In genomic region chr3:72175305-72175858, GRCh38 we compare ENCODE assay signal across 25 cellular contexts.
"Had no signal": no experiment of that assay in that cellular context is flagged by ENCODE, and none has a peak within 500 bp of the region (broad histone marks: within the 10 kb centered on the region; RNA-seq: fewer than 3 reads in every experiment).

No MANE protein-coding gene starts in this region.

- H3K9me3 ChIP-seq: ascending aorta, left ventricle myocardium inferior, right lobe of liver had no signal

- H3K27ac ChIP-seq: brain microvascular endothelial cell, hepatocyte, left ventricle myocardium inferior, neural progenitor cell, right lobe of liver had no signal

- H2AFZ ChIP-seq: hepatocyte, neural progenitor cell had no signal

- H3K4me2 ChIP-seq: hepatocyte, neural progenitor cell had no signal

- FAIRE-seq: endothelial cell of umbilical vein, frontal cortex had no signal

- H3K27me3 ChIP-seq: ascending aorta, brain microvascular endothelial cell, hepatocyte, neural progenitor cell, right lobe of liver had no signal

- H3K36me3 ChIP-seq: ascending aorta, brain microvascular endothelial cell, left ventricle myocardium inferior, neural progenitor cell had no signal

- H3K79me2 ChIP-seq: hepatocyte had no signal

- H3K4me3 ChIP-seq: ascending aorta, hepatocyte, left ventricle myocardium inferior, neural progenitor cell, right lobe of liver, skin epidermis had no signal

- DNase-seq: activated CD4-positive, alpha-beta memory T cell treated with anti-CD3 and anti-CD28 coated beads for 36 hours; activated CD4-positive, alpha-beta T cell treated with anti-CD3 and anti-CD28 coated beads for 48 hours; activated effector memory CD4-positive, alpha-beta T cell treated with Interleukin-2 at 50 U/mL for 16 hours; activated naive CD4-positive, alpha-beta T cell treated with anti-CD3 and anti-CD28 coated beads, Interleukin-2, amount 10 ng/mL, durations not matched to agents 7 days and 5 days; activated naive CD8-positive, alpha-beta T cell treated with anti-CD3 and anti-CD28 coated beads, Interleukin-2, amount 50 U/mL, for 24 hours; activated T-cell treated with anti-CD3 and anti-CD28 coated beads, Interleukin-2, amount 50 U/mL, for 72 hours; brain microvascular endothelial cell; central memory CD4-positive, alpha-beta T cell; effector memory CD8-positive, alpha-beta T cell; glutamatergic neuron; kidney glomerular epithelial cell; left ventricle myocardium inferior; naive thymus-derived CD8-positive, alpha-beta T cell; posterior cingulate gyrus; right lobe of liver; stimulated activated CD4-positive, alpha-beta T cell treated with anti-CD3 and anti-CD28 coated beads, Interleukin-1b, Interleukin-23, amount 100 ng/mL, for 48 hours; T-helper 17 cell; trophoblast cell had no signal

- ATAC-seq: activated naive CD8-positive, alpha-beta T cell treated with anti-CD3 and anti-CD28 coated beads, Interleukin-2, amount 50 U/mL, for 24 hours; activated T-cell treated with anti-CD3 and anti-CD28 coated beads, Interleukin-2, amount 50 U/mL, for 72 hours; effector memory CD8-positive, alpha-beta T cell; esophagus mucosa; naive thymus-derived CD8-positive, alpha-beta T cell; right lobe of liver; T-helper 17 cell had no signal
